ENCODE assay signal across 1 cellular context in the genomic region with DNA sequence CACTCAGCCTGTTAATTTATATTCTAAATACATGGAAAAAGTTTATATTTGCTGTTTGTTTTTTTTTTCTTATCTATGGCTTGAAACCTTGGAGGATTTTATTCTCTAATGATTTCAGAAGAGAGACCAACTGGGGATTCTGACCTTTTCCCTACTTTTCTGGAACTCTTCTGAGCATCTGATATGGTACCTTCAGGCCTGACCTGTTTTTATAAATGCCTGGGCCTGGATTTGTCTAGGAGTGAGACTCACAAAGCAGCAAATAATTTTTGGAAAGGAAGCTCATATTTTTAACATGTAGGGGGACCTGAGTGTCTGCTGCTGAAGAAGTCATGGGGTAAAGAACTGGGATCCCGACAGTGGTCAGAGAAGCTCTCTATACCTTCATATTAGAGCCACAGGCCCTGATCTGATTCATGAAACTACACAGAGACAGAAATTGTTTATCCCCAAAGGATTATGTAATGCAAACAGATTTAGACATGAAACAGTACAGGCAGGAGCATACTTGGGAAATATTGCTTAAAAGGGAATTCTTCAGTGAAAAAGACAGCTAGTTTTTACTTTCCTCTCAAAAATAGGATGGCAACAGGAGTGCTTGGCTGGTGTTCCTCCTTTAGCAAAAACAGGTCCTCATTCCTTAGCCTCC.
TF ChIP-seq lines count a peak whose summit lies in the region.

No MANE protein-coding gene starts in this region.

TF ChIP-seq in HepG2, 621 proteins besides CTCF, POLR2A, EP300 and RAD21:
- no peak for TF ChIP-seq CC2D1A (CRISPR knock-in tag; IDR thresholded peaks at IDR 0.05)
- no peak for TF ChIP-seq ZNF605 (CRISPR knock-in tag; IDR thresholded peaks at IDR 0.05)
- no peak for TF ChIP-seq SNAI1 (CRISPR knock-in tag; IDR thresholded peaks at IDR 0.05; ENCODE audit: borderline replicate concordance)
- no peak for TF ChIP-seq MED1 (CRISPR knock-in tag; IDR thresholded peaks at IDR 0.05)
- TF ChIP-seq PAWR (CRISPR knock-in tag; IDR thresholded peaks at IDR 0.05; ENCODE audit: borderline replicate concordance): no peak
- no peak for TF ChIP-seq ZNF143 (CRISPR knock-in tag; IDR thresholded peaks at IDR 0.05)
- TF ChIP-seq ARID2 (CRISPR knock-in tag; IDR thresholded peaks at IDR 0.05; ENCODE audit: borderline replicate concordance): no peak
- no peak for TF ChIP-seq FOXP1 (IDR thresholded peaks at IDR 0.05)
- TF ChIP-seq FOXP1 (CRISPR knock-in tag; IDR thresholded peaks at IDR 0.05): no peak
- no peak for TF ChIP-seq AGO1 (IDR thresholded peaks at IDR 0.05; ENCODE audit: low read depth, low read length, poor library complexity, severe bottlenecking)
- TF ChIP-seq, protein P1, sequence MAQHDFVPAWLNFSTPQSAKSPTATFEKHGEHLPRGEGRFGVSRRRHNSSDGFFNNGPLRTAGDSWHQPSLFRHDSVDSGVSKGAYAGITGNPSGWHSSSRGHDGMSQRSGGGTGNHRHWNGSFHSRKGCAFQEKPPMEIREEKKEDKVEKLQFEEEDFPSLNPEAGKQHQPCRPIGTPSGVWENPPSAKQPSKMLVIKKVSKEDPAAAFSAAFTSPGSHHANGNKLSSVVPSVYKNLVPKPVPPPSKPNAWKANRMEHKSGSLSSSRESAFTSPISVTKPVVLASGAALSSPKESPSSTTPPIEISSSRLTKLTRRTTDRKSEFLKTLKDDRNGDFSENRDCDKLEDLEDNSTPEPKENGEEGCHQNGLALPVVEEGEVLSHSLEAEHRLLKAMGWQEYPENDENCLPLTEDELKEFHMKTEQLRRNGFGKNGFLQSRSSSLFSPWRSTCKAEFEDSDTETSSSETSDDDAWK (CRISPR knock-in tag; IDR thresholded peaks at IDR 0.05): no peak
- no peak for TF ChIP-seq IKZF4 (CRISPR knock-in tag; IDR thresholded peaks at IDR 0.05; ENCODE audit: borderline replicate concordance, low read depth, not compliant biosample characterization)
- TF ChIP-seq SMAD9 (CRISPR knock-in tag; IDR thresholded peaks at IDR 0.05): no peak
- TF ChIP-seq, protein P2, sequence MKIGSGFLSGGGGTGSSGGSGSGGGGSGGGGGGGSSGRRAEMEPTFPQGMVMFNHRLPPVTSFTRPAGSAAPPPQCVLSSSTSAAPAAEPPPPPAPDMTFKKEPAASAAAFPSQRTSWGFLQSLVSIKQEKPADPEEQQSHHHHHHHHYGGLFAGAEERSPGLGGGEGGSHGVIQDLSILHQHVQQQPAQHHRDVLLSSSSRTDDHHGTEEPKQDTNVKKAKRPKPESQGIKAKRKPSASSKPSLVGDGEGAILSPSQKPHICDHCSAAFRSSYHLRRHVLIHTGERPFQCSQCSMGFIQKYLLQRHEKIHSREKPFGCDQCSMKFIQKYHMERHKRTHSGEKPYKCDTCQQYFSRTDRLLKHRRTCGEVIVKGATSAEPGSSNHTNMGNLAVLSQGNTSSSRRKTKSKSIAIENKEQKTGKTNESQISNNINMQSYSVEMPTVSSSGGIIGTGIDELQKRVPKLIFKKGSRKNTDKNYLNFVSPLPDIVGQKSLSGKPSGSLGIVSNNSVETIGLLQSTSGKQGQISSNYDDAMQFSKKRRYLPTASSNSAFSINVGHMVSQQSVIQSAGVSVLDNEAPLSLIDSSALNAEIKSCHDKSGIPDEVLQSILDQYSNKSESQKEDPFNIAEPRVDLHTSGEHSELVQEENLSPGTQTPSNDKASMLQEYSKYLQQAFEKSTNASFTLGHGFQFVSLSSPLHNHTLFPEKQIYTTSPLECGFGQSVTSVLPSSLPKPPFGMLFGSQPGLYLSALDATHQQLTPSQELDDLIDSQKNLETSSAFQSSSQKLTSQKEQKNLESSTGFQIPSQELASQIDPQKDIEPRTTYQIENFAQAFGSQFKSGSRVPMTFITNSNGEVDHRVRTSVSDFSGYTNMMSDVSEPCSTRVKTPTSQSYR (CRISPR knock-in tag; IDR thresholded peaks at IDR 0.05; ENCODE audit: borderline replicate concordance): no peak
- TF ChIP-seq ZNF12 (CRISPR knock-in tag; IDR thresholded peaks at IDR 0.05): no peak
- TF ChIP-seq PHF8 (CRISPR knock-in tag; IDR thresholded peaks at IDR 0.05): no peak
- no peak for TF ChIP-seq NR2F2 (IDR thresholded peaks at IDR 0.05; ENCODE audit: borderline replicate concordance, low read depth)
- no peak for TF ChIP-seq ZNF232 (CRISPR knock-in tag; IDR thresholded peaks at IDR 0.05; ENCODE audit: borderline replicate concordance)
- TF ChIP-seq ZNF580 (CRISPR knock-in tag; IDR thresholded peaks at IDR 0.05; ENCODE audit: borderline replicate concordance, low read depth): no peak
